Comparison of ENCODE assay signal across 22 cellular contexts in genomic region chr21:42690586-42690985, GRCh38. TPM values are rescaled to one million over a fixed set of nuclear protein-coding genes. Genes with fewer than 3 reads are reported as not detected.
DNase-seq lines count a peak whose midpoint lies in the region; ATAC-seq and TF ChIP-seq lines count a peak whose summit lies in the region.
"Had no signal": no experiment of that assay in that cellular context is flagged by ENCODE, and none has a peak within 500 bp of the region (broad histone marks: within the 10 kb centered on the region; RNA-seq: fewer than 3 reads in every experiment).

No MANE protein-coding gene starts in this region.

- no peaks in the 10 kb centered on the region for H3K9me3 Mint-ChIP-seq in chondrocyte (ENCODE audit: low read depth)
- H3K9me3 Mint-ChIP-seq: CD4-positive, CD25-positive, alpha-beta regulatory T cell; CD8-positive, alpha-beta T cell; GM23338; H9 had no signal

- no peaks in the 10 kb centered on the region for H3K36me3 ChIP-seq in osteoblast (ENCODE audit: insufficient read depth, low read length)
- no peaks in the 10 kb centered on the region for H3K36me3 ChIP-seq in upper lobe of right lung
- H3K36me3 ChIP-seq: BLaER1 had no signal

- peaks cover 3% of the 10 kb centered on the region for H3K36me3 Mint-ChIP-seq in chondrocyte (ENCODE audit: low read depth)

- no peaks in the 10 kb centered on the region for H3K9me3 ChIP-seq in osteoblast (ENCODE audit: low read depth, low read length)
- H3K9me3 ChIP-seq in upper lobe of right lung, result no peaks in the 10 kb centered on the region
- H3K9me3 ChIP-seq: BLaER1, Caco-2 had no signal

- TF ChIP-seq CTCF in chondrocyte (IDR thresholded peaks at IDR 0.05) (no peak), osteoblast (IDR thresholded peaks at IDR 0.05; ENCODE audit: extremely low read depth, low read depth, low read length) (no peak), upper lobe of right lung (IDR thresholded peaks at IDR 0.05) (no peak)

- no peak overlapping the region for H3K4me3 ChIP-seq in osteoblast (ENCODE audit: insufficient read depth, low read length)
- no peak overlapping the region for H3K4me3 ChIP-seq in upper lobe of right lung
- H3K4me3 ChIP-seq: BLaER1, GM12878, GM23338 had no signal

- H3K4me2 ChIP-seq in osteoblast (ENCODE audit: insufficient read depth, low read length), result no peak overlapping the region
- H3K4me2 ChIP-seq: BLaER1, GM23338 had no signal

- no peaks in the 10 kb centered on the region for H3K79me2 ChIP-seq in osteoblast (ENCODE audit: insufficient read depth, low read length)

- no peak overlapping the region for H3K27ac Mint-ChIP-seq in chondrocyte (ENCODE audit: unreplicated experiment)
- H3K27ac Mint-ChIP-seq: B cell; CD4-positive, CD25-positive, alpha-beta regulatory T cell; CD8-positive, alpha-beta T cell; GM23338; H9; HFFc6 had no signal

- H3K27me3 Mint-ChIP-seq in chondrocyte (ENCODE audit: low read depth), result peaks cover 27% of the 10 kb centered on the region
- H3K27me3 Mint-ChIP-seq: CD4-positive, CD25-positive, alpha-beta regulatory T cell had no signal

- intact Hi-C loops in sciatic nerve (cut with DNase I), result no loop called here
- intact Hi-C loops in upper lobe of right lung (cut with DNase I), result no loop called here

- ATAC-seq in sciatic nerve (no peak), upper lobe of right lung (no peak), GM18520 (IDR thresholded peaks at IDR 0.05; ENCODE audit: unreplicated experiment) (no peak)
- ATAC-seq: CD8-positive, alpha-beta T cell; GM12878; GM23338 had no signal

- H3K4me1 Mint-ChIP-seq in chondrocyte (ENCODE audit: low read depth), result no peaks in the 10 kb centered on the region
- H3K4me1 Mint-ChIP-seq: B cell, GM23338, H9 had no signal

- H4K20me1 ChIP-seq in osteoblast (ENCODE audit: insufficient read depth, low read length), result no peaks in the 10 kb centered on the region
- H4K20me1 ChIP-seq: BLaER1 had no signal

- H3K4me3 Mint-ChIP-seq in chondrocyte (ENCODE audit: unreplicated experiment), result no peak overlapping the region
- H3K4me3 Mint-ChIP-seq: B cell; CD4-positive, CD25-positive, alpha-beta regulatory T cell; CD8-positive, alpha-beta T cell; GM23338; H9; HFFc6 had no signal

- H2AFZ ChIP-seq in osteoblast (ENCODE audit: low read length), result no peak overlapping the region
- H2AFZ ChIP-seq: GM23338 had no signal

- H3K4me1 ChIP-seq in osteoblast (ENCODE audit: insufficient read depth, low read length) (no peaks in the 10 kb centered on the region), upper lobe of right lung (no peaks in the 10 kb centered on the region)
- H3K4me1 ChIP-seq: Caco-2 had no signal

- H3K27me3 ChIP-seq in osteoblast (ENCODE audit: insufficient read depth, low read length), result peaks cover 3% of the 10 kb centered on the region
- H3K27me3 ChIP-seq in upper lobe of right lung, result no peaks in the 10 kb centered on the region
- H3K27me3 ChIP-seq: BLaER1 had no signal

- no peak overlapping the region for H3K27ac ChIP-seq in osteoblast (ENCODE audit: low read depth, low read length)
- H3K27ac ChIP-seq in upper lobe of right lung, result no peak overlapping the region
- H3K27ac ChIP-seq: 22Rv1, BLaER1, C4-2B had no signal

- DNase-seq in chondrocyte (ENCODE audit: low spot score) (peak; percentile 53), osteoblast (ENCODE audit: insufficient read length, low spot score, missing footprints) (peak; percentile 35), sciatic nerve (ENCODE audit: low spot score) (peak; percentile 42), upper lobe of right lung (peak; percentile 49), middle frontal gyrus (ENCODE audit: extremely low spot score, low spot score) (no peak), NCI-H510A treated with DMSO at 0.1 percent for 48 hours (lab: John Stamatoyannopoulos, UW) (no peak)
- no peak for DNase-seq in activated T-cell treated with anti-CD3 and anti-CD28 coated beads, Interleukin-2, amount 50 U/mL, for 1 hour
- DNase-seq: Caco-2; CD4-positive, CD25-positive, alpha-beta regulatory T cell; CD8-positive, alpha-beta T cell; DMS153; EL; GDM1; H9; HFFc6 had no signal

RNA-seq across cellular contexts. Expression of gene PDE9A, which starts 37.2 kb away (rescaled TPM):
- total RNA-seq in chondrocyte (0.60 to 1.2 TPM (median 1.1 TPM) in 3 replicates), osteoblast (0.36 TPM in 1 of 2 replicates, not detected in the other), sciatic nerve (32.6 TPM), upper lobe of right lung (15.3 TPM)
- total RNA-seq: HFFc6 had no signal

Comparison
In these comparisons a context has a peak if more than half of its experiments do, and no peak if none do; other contexts are left out.
1. DNase-seq: peak in chondrocyte (single experiment), osteoblast (single experiment), sciatic nerve (single experiment) and upper lobe of right lung (single experiment); none in middle frontal gyrus (single experiment), NCI-H510A treated with DMSO at 0.1 percent for 48 hours (single experiment) and activated T-cell treated with anti-CD3 and anti-CD28 coated beads, Interleukin-2, amount 50 U/mL, for 1 hour (single experiment).